In genomic region chr17:83173180-83173996, GRCh38 we compare ENCODE assay signal across 2 cellular contexts.
TF ChIP-seq lines count a peak whose summit lies in the region.

No MANE protein-coding gene starts in this region.

TF ChIP-seq in SK-N-SH treated with all-trans-retinoic acid at 6 μM for 48 hours, 23 proteins besides CTCF, POLR2A, EP300 and RAD21 (continued from another document):
- TF ChIP-seq POU6F1 (CRISPR knock-in tag; IDR thresholded peaks at IDR 0.05; ENCODE audit: borderline replicate concordance, low read depth) = no peak
- TF ChIP-seq ZFP3 (CRISPR knock-in tag; IDR thresholded peaks at IDR 0.05) = no peak
- TF ChIP-seq ZC3H10 (CRISPR knock-in tag; IDR thresholded peaks at IDR 0.05) = no peak
- TF ChIP-seq CREB5 (CRISPR knock-in tag; IDR thresholded peaks at IDR 0.05; ENCODE audit: low read depth) = no peak
- no peak for TF ChIP-seq ARNTL (CRISPR knock-in tag; IDR thresholded peaks at IDR 0.05; ENCODE audit: borderline replicate concordance, low read depth)
- TF ChIP-seq GLIS3 (CRISPR knock-in tag; IDR thresholded peaks at IDR 0.05) = no peak
- TF ChIP-seq PATZ1 (CRISPR knock-in tag; IDR thresholded peaks at IDR 0.05; ENCODE audit: borderline replicate concordance) = no peak

TF ChIP-seq in SK-N-SH, 30 proteins besides CTCF, POLR2A, EP300 and RAD21 (continued from another document):
- TF ChIP-seq PBX3 (IDR thresholded peaks at IDR 0.05) (no peak), SIN3A (IDR thresholded peaks at IDR 0.05; ENCODE audit: borderline replicate concordance, low read depth, low read length) (no peak), RCOR1 (IDR thresholded peaks at IDR 0.05; ENCODE audit: low read length) (no peak), FOXJ3 (CRISPR knock-in tag; IDR thresholded peaks at IDR 0.05) (no peak), ZBTB33 (IDR thresholded peaks at IDR 0.05; ENCODE audit: borderline replicate concordance, low read depth) (no peak), NRF1 (IDR thresholded peaks at IDR 0.05; ENCODE audit: low read depth, low read length) (no peak), MAX (IDR thresholded peaks at IDR 0.05; ENCODE audit: low read depth) (no peak), GABPA (IDR thresholded peaks at IDR 0.05; ENCODE audit: low read depth) (no peak), ELF1 (IDR thresholded peaks at IDR 0.05) (no peak), TCF12 (IDR thresholded peaks at IDR 0.05) (no peak), USF2 (IDR thresholded peaks at IDR 0.05; ENCODE audit: borderline replicate concordance, low read depth, low read length) (no peak), JUND (IDR thresholded peaks at IDR 0.05) (no peak), RXRA (IDR thresholded peaks at IDR 0.05; ENCODE audit: borderline replicate concordance, low read depth) (no peak), MXI1 (IDR thresholded peaks at IDR 0.05; ENCODE audit: low read depth, low read length) (no peak), NFIC (IDR thresholded peaks at IDR 0.05; ENCODE audit: borderline replicate concordance) (no peak)
